ENCODE assay signal across 1 cellular context in genomic region chr3:115713247-115713646, GRCh38.
TF ChIP-seq lines count a peak whose summit lies in the region.

No MANE protein-coding gene starts in this region.

TF ChIP-seq in IMR-90, 13 proteins besides CTCF, POLR2A, EP300 and RAD21:
- TF ChIP-seq RFX5 (IDR thresholded peaks at IDR 0.05; ENCODE audit: low read depth, low read length) (no peak), NFE2L2 (IDR thresholded peaks at IDR 0.05; ENCODE audit: low read depth, low read length) (no peak), MXI1 (IDR thresholded peaks at IDR 0.05; ENCODE audit: borderline replicate concordance, low read depth, low read length) (no peak), BHLHE40 (IDR thresholded peaks at IDR 0.05; ENCODE audit: low read depth, low read length) (no peak), MAZ (IDR thresholded peaks at IDR 0.05; ENCODE audit: borderline replicate concordance, low read depth, low read length) (no peak), RCOR1 (IDR thresholded peaks at IDR 0.05; ENCODE audit: insufficient replicate concordance, low read length) (no peak), MAFK (IDR thresholded peaks at IDR 0.05; ENCODE audit: low read depth, low read length) (no peak), FOS (IDR thresholded peaks at IDR 0.05; ENCODE audit: low read depth, low read length) (no peak), CHD1 (IDR thresholded peaks at IDR 0.05; ENCODE audit: low read depth, low read length) (no peak), CEBPB (IDR thresholded peaks at IDR 0.05; ENCODE audit: low read depth, low read length) (no peak)
- TF ChIP-seq, protein P1, sequence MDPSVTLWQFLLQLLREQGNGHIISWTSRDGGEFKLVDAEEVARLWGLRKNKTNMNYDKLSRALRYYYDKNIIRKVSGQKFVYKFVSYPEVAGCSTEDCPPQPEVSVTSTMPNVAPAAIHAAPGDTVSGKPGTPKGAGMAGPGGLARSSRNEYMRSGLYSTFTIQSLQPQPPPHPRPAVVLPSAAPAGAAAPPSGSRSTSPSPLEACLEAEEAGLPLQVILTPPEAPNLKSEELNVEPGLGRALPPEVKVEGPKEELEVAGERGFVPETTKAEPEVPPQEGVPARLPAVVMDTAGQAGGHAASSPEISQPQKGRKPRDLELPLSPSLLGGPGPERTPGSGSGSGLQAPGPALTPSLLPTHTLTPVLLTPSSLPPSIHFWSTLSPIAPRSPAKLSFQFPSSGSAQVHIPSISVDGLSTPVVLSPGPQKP (IDR thresholded peaks at IDR 0.05; ENCODE audit: borderline replicate concordance, low read depth, low read length), result no peak
- TF ChIP-seq, protein P2, sequence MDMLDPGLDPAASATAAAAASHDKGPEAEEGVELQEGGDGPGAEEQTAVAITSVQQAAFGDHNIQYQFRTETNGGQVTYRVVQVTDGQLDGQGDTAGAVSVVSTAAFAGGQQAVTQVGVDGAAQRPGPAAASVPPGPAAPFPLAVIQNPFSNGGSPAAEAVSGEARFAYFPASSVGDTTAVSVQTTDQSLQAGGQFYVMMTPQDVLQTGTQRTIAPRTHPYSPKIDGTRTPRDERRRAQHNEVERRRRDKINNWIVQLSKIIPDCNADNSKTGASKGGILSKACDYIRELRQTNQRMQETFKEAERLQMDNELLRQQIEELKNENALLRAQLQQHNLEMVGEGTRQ (IDR thresholded peaks at IDR 0.05; ENCODE audit: low read depth, low read length), result no peak
